8 cellular contexts compared by ENCODE assay signal in genomic region chr5:140347382-140347781, GRCh38. TPM values are rescaled to one million over a fixed set of nuclear protein-coding genes. Genes with fewer than 3 reads are reported as not detected.
DNase-seq lines count a peak whose midpoint lies in the region; ATAC-seq and TF ChIP-seq lines count a peak whose summit lies in the region.

No MANE protein-coding gene starts in this region.

- H3K36me3 Mint-ChIP-seq in activated naive CD4-positive, alpha-beta T cell treated with anti-CD3 and anti-CD28 coated beads, Interleukin-2, amount 10 ng/mL, durations not matched to agents 7 days and 5 days, result peaks cover 35% of the 10 kb centered on the region

- DNase-seq in activated naive CD4-positive, alpha-beta T cell treated with anti-CD3 and anti-CD28 coated beads, Interleukin-2, amount 10 ng/mL, durations not matched to agents 7 days and 5 days, result no peak
- no peak for DNase-seq in activated naive CD4-positive, alpha-beta T cell treated with anti-CD3 and anti-CD28 coated beads, Interleukin-2, amount 50 U/mL, for 16 hours
- DNase-seq in caudate nucleus (lab: John Stamatoyannopoulos, UW) (no peak), upper lobe of left lung (no peak), LoVo (ENCODE audit: low spot score) (no peak), RKO (ENCODE audit: low spot score) (no peak)

- 35 to 61% methylated on average over 2 of the region's 2 CpGs for WGBS in upper lobe of left lung, 2 donors

- peak overlapping the region in 1 of 2 donors; percentile 72 for H3K4me3 ChIP-seq in mucosa of rectum (ENCODE audit: low read length in 2 of 2)
- peak overlapping the region in 1 of 4 donors; percentile 92 for H3K4me3 ChIP-seq in upper lobe of left lung

- TF ChIP-seq POLR2A in upper lobe of left lung (IDR thresholded peaks at IDR 0.05), result no peak
- no peak for TF ChIP-seq POLR2A in GM18505 (IDR thresholded peaks at IDR 0.05; ENCODE audit: borderline replicate concordance, extremely low read depth, insufficient read depth, insufficient read length)

- H3K36me3 ChIP-seq in mucosa of rectum (ENCODE audit: control insufficient read depth in 2 of 2, insufficient read depth in 2 of 2, low read length in 2 of 2) (no peaks in the 10 kb centered on the region), upper lobe of left lung (peaks cover 0 to 4% (median 0%) of the 10 kb centered on the region in 4 donors)

- peak overlapping the region; percentile 75 for H3K27ac Mint-ChIP-seq in activated naive CD4-positive, alpha-beta T cell treated with anti-CD3 and anti-CD28 coated beads, Interleukin-2, amount 10 ng/mL, durations not matched to agents 7 days and 5 days

- peak overlapping the region in 1 of 2 donors; percentile 15 for H3K9ac ChIP-seq in mucosa of rectum (ENCODE audit: low read depth in 1 of 2, low read length in 2 of 2)

- peaks cover 74% of the 10 kb centered on the region for H3K4me1 Mint-ChIP-seq in activated naive CD4-positive, alpha-beta T cell treated with anti-CD3 and anti-CD28 coated beads, Interleukin-2, amount 10 ng/mL, durations not matched to agents 7 days and 5 days

- no peak for TF ChIP-seq EP300 in upper lobe of left lung (IDR thresholded peaks at IDR 0.05)

- no peak for TF ChIP-seq CTCF in upper lobe of left lung (IDR thresholded peaks at IDR 0.05)

- H3K9me3 Mint-ChIP-seq in activated naive CD4-positive, alpha-beta T cell treated with anti-CD3 and anti-CD28 coated beads, Interleukin-2, amount 10 ng/mL, durations not matched to agents 7 days and 5 days, result no peaks in the 10 kb centered on the region

- H3K4me3 Mint-ChIP-seq in activated naive CD4-positive, alpha-beta T cell treated with anti-CD3 and anti-CD28 coated beads, Interleukin-2, amount 10 ng/mL, durations not matched to agents 7 days and 5 days, result peak overlapping the region; percentile 80

- H3K4me1 ChIP-seq in mucosa of rectum (ENCODE audit: control insufficient read depth in 2 of 2, insufficient read depth in 2 of 2, low read length in 2 of 2) (peaks cover 28 to 48% of the 10 kb centered on the region in 2 donors), upper lobe of left lung (peaks cover 41 to 52% (median 45%) of the 10 kb centered on the region in 4 donors)

- no peaks in the 10 kb centered on the region for H3K9me3 ChIP-seq in mucosa of rectum (ENCODE audit: control insufficient read depth in 2 of 2, low read length in 2 of 2)
- H3K9me3 ChIP-seq in upper lobe of left lung, result no peaks in the 10 kb centered on the region

- ATAC-seq in upper lobe of left lung (ENCODE audit: low FRiP score in 2 of 2) (no peak), GM18505 (IDR thresholded peaks at IDR 0.05; ENCODE audit: unreplicated experiment) (no peak)

- H3K27me3 ChIP-seq in mucosa of rectum (ENCODE audit: control insufficient read depth in 2 of 2, insufficient read depth in 2 of 2, low read length in 2 of 2) (no peaks in the 10 kb centered on the region), upper lobe of left lung (no peaks in the 10 kb centered on the region)

- CTCF ChIA-PET in activated naive CD4-positive, alpha-beta T cell treated with anti-CD3 and anti-CD28 coated beads, Interleukin-2, amount 10 ng/mL, durations not matched to agents 7 days and 5 days (lab: Charles Lee), result interaction anchor here (0.7 to 22.2 kb wide), 8 partner anchors 19 to 373 kb away, joined by 3 to 856 read pairs (median 4); partner anchors contain the start of gene EIF4EBP3

- H3K27me3 Mint-ChIP-seq in activated naive CD4-positive, alpha-beta T cell treated with anti-CD3 and anti-CD28 coated beads, Interleukin-2, amount 10 ng/mL, durations not matched to agents 7 days and 5 days, result peaks cover 20% of the 10 kb centered on the region

- H3K27ac ChIP-seq in caudate nucleus (ENCODE audit: low read depth, low read length) (peak overlapping the region; percentile 75), mucosa of rectum (ENCODE audit: low read depth in 2 of 2, low read length in 2 of 2) (peak overlapping the region; percentile 61 to 71), upper lobe of left lung (peak overlapping the region in 3 of 4 donors; percentile 86 to 90 (median 87))

RNA-seq across cellular contexts. Expression of gene HBEGF, which starts 1.0 kb away (rescaled TPM):
- total RNA-seq in upper lobe of left lung, result 10 to 100 TPM; 10.5 to 65.0 (median 49.5) TPM

RNA-seq across cellular contexts. Expression of gene SLC4A9, which starts 12.6 kb away (rescaled TPM):
- under 1 TPM in 3 of 6 donors, not detected in 3; 0.15 to 0.23 (median 0.17) TPM for total RNA-seq in upper lobe of left lung

RNA-seq across cellular contexts. Expression of gene PFDN1, which starts 44.5 kb away (rescaled TPM):
- 100 to 1,000 TPM in 2 of 6 donors, 10 to 100 TPM in 4; 44.7 to 128 (median 87.7) TPM for total RNA-seq in upper lobe of left lung

RNA-seq across cellular contexts. Expression of gene ANKHD1, which starts 54.3 kb away (rescaled TPM):
- 100 to 1,000 TPM in 5 of 6 donors, 10 to 100 TPM in 1; 97.0 to 338 (median 135) TPM for total RNA-seq in upper lobe of left lung
